Comparison of ENCODE assay signal across 28 cellular contexts in genomic region chr19:359653-359925, GRCh38. TPM values are rescaled to one million over a fixed set of nuclear protein-coding genes. Genes with fewer than 3 reads are reported as not detected.
"Had no signal": no experiment of that assay in that cellular context is flagged by ENCODE, and none has a peak within 500 bp of the region (broad histone marks: within the 10 kb centered on the region; RNA-seq: fewer than 3 reads in every experiment).

No MANE protein-coding gene starts in this region.

- H3K4me3 ChIP-seq: K562, Peyer's patch, SJCRH30, SK-N-MC had no signal

- H3K27ac ChIP-seq: Peyer's patch, SJCRH30, SK-N-MC had no signal

- H3K36me3 Mint-ChIP-seq: activated naive CD4-positive, alpha-beta T cell treated with anti-CD3 and anti-CD28 coated beads, Interleukin-2, amount 50 U/mL, for 24 hours; brain had no signal

- DNase-seq: activated CD4-positive, alpha-beta memory T cell treated with anti-CD3 and anti-CD28 coated beads, Interleukin-2, amount 10 ng/mL, durations not matched to agents 7 days and 5 days; activated CD4-positive, alpha-beta T cell treated with anti-CD3 and anti-CD28 coated beads for 4 hours; activated CD8-positive, alpha-beta memory T cell treated with anti-CD3 and anti-CD28 coated beads for 24 hours; activated gamma-delta T cell; activated naive CD4-positive, alpha-beta T cell treated with Interleukin-2 at 50 U/mL for 16 hours; activated T-cell treated with anti-CD3 and anti-CD28 coated beads, Interleukin-2, amount 50 U/mL, for 24 hours; anterior cingulate cortex; caudate nucleus; cerebellar nuclear complex; NCI-H1417; NCI-H146; NCI-H187; NCI-H2029 treated with DMSO at 0.1 percent for 48 hours; NCI-H2107; NCI-H2171; NK-92 treated with Interleukin-12 subunit alpha and Interleukin-12 subunit beta, amount 100 ng/mL, for 24 hours; PC-3; RPMI8226; SJCRH30; T1000 had no signal

- H3K27me3 ChIP-seq: Peyer's patch, SJCRH30 had no signal

- H3K27me3 Mint-ChIP-seq: activated CD4-positive, alpha-beta memory T cell treated with anti-CD3 and anti-CD28 coated beads, Interleukin-2, amount 10 ng/mL, durations not matched to agents 7 days and 5 days had no signal

- H3K36me3 ChIP-seq: Peyer's patch, SJCRH30 had no signal

- H3K9me3 Mint-ChIP-seq: activated naive CD4-positive, alpha-beta T cell treated with anti-CD3 and anti-CD28 coated beads, Interleukin-2, amount 50 U/mL, for 24 hours; activated T-cell treated with anti-CD3 and anti-CD28 coated beads, Interleukin-2, amount 50 U/mL, for 24 hours had no signal

- H3K4me1 Mint-ChIP-seq: activated CD4-positive, alpha-beta memory T cell treated with anti-CD3 and anti-CD28 coated beads, Interleukin-2, amount 10 ng/mL, durations not matched to agents 7 days and 5 days; activated naive CD4-positive, alpha-beta T cell treated with anti-CD3 and anti-CD28 coated beads, Interleukin-2, amount 50 U/mL, for 24 hours; brain had no signal

- H3K9me3 ChIP-seq: SJCRH30 had no signal

- H3K27ac Mint-ChIP-seq: activated CD4-positive, alpha-beta memory T cell treated with anti-CD3 and anti-CD28 coated beads, Interleukin-2, amount 10 ng/mL, durations not matched to agents 7 days and 5 days; activated naive CD4-positive, alpha-beta T cell treated with anti-CD3 and anti-CD28 coated beads, Interleukin-2, amount 50 U/mL, for 24 hours; activated T-cell treated with anti-CD3 and anti-CD28 coated beads, Interleukin-2, amount 50 U/mL, for 24 hours; activated T-helper 2 cell treated with anti-CD3 and anti-CD28 coated beads, Interferon-gamma antibody, Interleukin-2, Interleukin-4, amounts not matched to agents 10 μg/mL and 5 μg/mL and 100 μg/mL, durations not matched to agents 14 hours and 24 hours and 36 hours; brain had no signal

- H3K4me3 Mint-ChIP-seq: activated CD4-positive, alpha-beta memory T cell treated with anti-CD3 and anti-CD28 coated beads, Interleukin-2, amount 10 ng/mL, durations not matched to agents 7 days and 5 days; activated naive CD4-positive, alpha-beta T cell treated with anti-CD3 and anti-CD28 coated beads, Interleukin-2, amount 50 U/mL, for 24 hours; activated T-cell treated with anti-CD3 and anti-CD28 coated beads, Interleukin-2, amount 50 U/mL, for 24 hours; brain had no signal

RNA-seq across cellular contexts. Expression of gene MIER2, which starts 15.0 kb away (rescaled TPM):
- total RNA-seq: PC-3 had no signal

RNA-seq across cellular contexts. Expression of gene C2CD4C, which starts 49.4 kb away (rescaled TPM):
- total RNA-seq: K562; M059J; T-helper 1 cell treated with Interleukin-12 subunit alpha and Interleukin-12 subunit beta and Interleukin-4 antibody, amounts not matched to agents 30 ng/mL and 1 ng/mL, for 36 hours had no signal
